Comparison of ENCODE assay signal across 8 cellular contexts in genomic region chr12:107317751-107318553, GRCh38.
DNase-seq lines count a peak whose midpoint lies in the region; ATAC-seq and TF ChIP-seq lines count a peak whose summit lies in the region.

No MANE protein-coding gene starts in this region.

- peaks cover 0 to 2% of the 10 kb centered on the region in 2 donors for H3K9me3 ChIP-seq in lung (ENCODE audit: control insufficient read depth in 2 of 2, insufficient read depth in 1 of 2, low read length in 1 of 2)

- peaks cover 5% of the 10 kb centered on the region for H3K36me3 Mint-ChIP-seq in activated CD8-positive, alpha-beta T cell treated with anti-CD3 and anti-CD28 coated beads for 36 hours (ENCODE audit: low read depth)

- CTCF ChIA-PET in activated CD8-positive, alpha-beta T cell treated with anti-CD3 and anti-CD28 coated beads for 36 hours (lab: Charles Lee): interaction anchor here (0.7 to 10.5 kb wide), 11 partner anchors 9 to 291 kb away, joined by 3 to 111 read pairs (median 4); no protein-coding TSS in a partner anchor

- POLR2A ChIA-PET in activated CD8-positive, alpha-beta T cell treated with anti-CD3 and anti-CD28 coated beads for 36 hours (lab: Charles Lee): interaction anchor here (0.8 to 5.9 kb wide), 9 partner anchors 9 to 280 kb away, joined by 3 to 46 read pairs (median 6); no protein-coding TSS in a partner anchor

- intact Hi-C loops in activated CD8-positive, alpha-beta T cell treated with anti-CD3 and anti-CD28 coated beads for 36 hours (cut with micrococcal nuclease): loop anchor here (2.0 kb wide), 1 partner anchor 85 kb away; no protein-coding TSS in a partner anchor

- H3K27ac ChIP-seq in lung (ENCODE audit: low read depth in 1 of 2, low read length in 1 of 2): no peak overlapping the region

- peak; percentile 61 for TF ChIP-seq CTCF in activated CD8-positive, alpha-beta T cell treated with anti-CD3 and anti-CD28 coated beads for 36 hours (IDR thresholded peaks at IDR 0.05)
- no peak for TF ChIP-seq CTCF in lung (IDR thresholded peaks at IDR 0.05; ENCODE audit: control extremely low read depth, extremely low read depth)

- H3K4me3 Mint-ChIP-seq in activated CD8-positive, alpha-beta T cell treated with anti-CD3 and anti-CD28 coated beads for 36 hours: peak overlapping the region; percentile 90

- ATAC-seq in activated CD8-positive, alpha-beta T cell treated with anti-CD3 and anti-CD28 coated beads for 36 hours: peak; percentile 62
- ATAC-seq in lung (ENCODE audit: insufficient read depth, low FRiP score): peak; percentile 81
- ATAC-seq in GM18870 (IDR thresholded peaks at IDR 0.05; ENCODE audit: unreplicated experiment): no peak

- H3K27me3 ChIP-seq in H7 (ENCODE audit: control insufficient read depth, insufficient read depth, low read length) (peaks cover 47% of the 10 kb centered on the region), lung (ENCODE audit: control insufficient read depth, insufficient read depth) (peaks cover 17% of the 10 kb centered on the region)

- H3K9me3 Mint-ChIP-seq in activated CD8-positive, alpha-beta T cell treated with anti-CD3 and anti-CD28 coated beads for 36 hours: no peaks in the 10 kb centered on the region

- in situ Hi-C loops in ACHN (cut with HindIII; ENCODE audit: low pct_ligation_motif_present, low pct_unique_long_range_greater_than_20kb, low sequenced_read_pairs): no loop called here

- peaks cover 0 to 33% of the 10 kb centered on the region in 2 donors for H3K4me1 ChIP-seq in lung (ENCODE audit: control insufficient read depth in 2 of 2, insufficient read depth in 2 of 2, low read length in 2 of 2)

- peaks cover 32% of the 10 kb centered on the region for H3K4me1 Mint-ChIP-seq in activated CD8-positive, alpha-beta T cell treated with anti-CD3 and anti-CD28 coated beads for 36 hours (ENCODE audit: low read depth)

- no peaks in the 10 kb centered on the region for H3K36me3 ChIP-seq in H7 (replicated peaks; ENCODE audit: control insufficient read depth, insufficient read depth, low read length)
- no peaks in the 10 kb centered on the region for H3K36me3 ChIP-seq in lung (ENCODE audit: control insufficient read depth in 2 of 2, insufficient read depth in 2 of 2, low read length in 2 of 2)

- peaks cover 12% of the 10 kb centered on the region for H3K27me3 Mint-ChIP-seq in activated CD8-positive, alpha-beta T cell treated with anti-CD3 and anti-CD28 coated beads for 36 hours

- peak overlapping the region; percentile 77 for H3K4me3 ChIP-seq in H7 (ENCODE audit: insufficient read depth, low read depth, low read length)
- peak overlapping the region; percentile 9 for H3K4me3 ChIP-seq in lung

- peak; percentile 97 for DNase-seq in ACHN
- peak; percentile 97 for DNase-seq in H7
- peak; percentile 93 for DNase-seq in NCI-H345 (lab: John Stamatoyannopoulos, UW)
- peak; percentile 94 for DNase-seq in activated CD8-positive, alpha-beta T cell treated with anti-CD3 and anti-CD28 coated beads for 36 hours
- peak; percentile 97 for DNase-seq in ecto neural progenitor cell (ENCODE audit: low spot score)
- DNase-seq in lung (ENCODE audit: low spot score): peak; percentile 85
- peak; percentile 68 to 85 (median 71) for DNase-seq in stimulated activated CD4-positive, alpha-beta T cell treated with anti-CD3 and anti-CD28 coated beads, TNF-alpha, amount 100 ng/mL, for 24 hours (ENCODE audit: low read depth in 3 of 3)

- H3K27ac Mint-ChIP-seq in activated CD8-positive, alpha-beta T cell treated with anti-CD3 and anti-CD28 coated beads for 36 hours: no peak overlapping the region

- WGBS in lung, 2 donors: 2% methylated on average over 56 to 58 of the region's 58 CpGs
